Comparison of ENCODE assay signal across 23 cellular contexts in the genomic region with DNA sequence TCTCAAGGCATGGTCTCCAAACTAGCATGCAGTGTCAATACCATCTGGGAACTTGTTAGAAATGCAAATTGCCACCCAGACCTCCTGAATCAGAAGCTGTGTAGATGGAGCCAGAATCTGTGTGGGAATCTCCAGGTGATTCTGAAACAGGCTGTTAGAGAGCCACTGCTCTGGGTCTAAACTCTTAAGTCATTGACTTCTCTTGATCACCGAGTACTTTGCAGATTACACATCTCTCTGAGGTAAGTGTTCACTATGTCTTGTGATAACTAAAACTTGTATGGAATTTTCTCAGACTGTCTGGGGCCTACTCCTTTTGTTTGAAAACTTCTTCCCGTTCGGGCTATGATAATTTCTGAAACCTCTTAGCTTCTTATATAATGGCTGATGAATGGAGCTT.
DNase-seq lines count a peak whose midpoint lies in the region; ATAC-seq, FAIRE-seq and TF ChIP-seq lines count a peak whose summit lies in the region.
"Had no signal": no experiment of that assay in that cellular context is flagged by ENCODE, and none has a peak within 500 bp of the region (broad histone marks: within the 10 kb centered on the region; RNA-seq: fewer than 3 reads in every experiment).

No MANE protein-coding gene starts in this region.

- H3K79me2 ChIP-seq in Karpas-422 (ENCODE audit: low read length): no peaks in the 10 kb centered on the region
- no peaks in the 10 kb centered on the region for H3K79me2 ChIP-seq in astrocyte (ENCODE audit: insufficient read depth, low read length)

- no peak overlapping the region for H3K9ac ChIP-seq in Karpas-422 (ENCODE audit: low read length)
- no peak overlapping the region for H3K9ac ChIP-seq in astrocyte (ENCODE audit: low read length)
- H3K9ac ChIP-seq: BLaER1 had no signal

- DNase-seq in Karpas-422: no peak
- DNase-seq in astrocyte (ENCODE audit: low read depth): no peak
- DNase-seq in amniotic stem cell (lab: John Stamatoyannopoulos, UW): no peak
- no peak for DNase-seq in head of caudate nucleus
- DNase-seq: 8988T; ACHN; BE2C; C1 segment of cervical spinal cord; Caco-2; Calu3; CD4-positive, alpha-beta T cell; CD8-positive, alpha-beta T cell; DMS79 treated with DMSO at 0.1 percent for 48 hours; GF-D8 had no signal

- peaks cover 4% of the 10 kb centered on the region for H3K9me3 Mint-ChIP-seq in astrocyte (ENCODE audit: unreplicated experiment)

- H3K4me1 ChIP-seq in Karpas-422 (ENCODE audit: low read length) (peaks cover 77% of the 10 kb centered on the region), astrocyte (ENCODE audit: insufficient read depth, low read length) (no peaks in the 10 kb centered on the region)
- H3K4me1 ChIP-seq: BE2C, Caco-2 had no signal

- H3K27me3 ChIP-seq in Karpas-422 (ENCODE audit: low read length): no peaks in the 10 kb centered on the region
- H3K27me3 ChIP-seq in astrocyte (ENCODE audit: insufficient read depth, low read length): no peaks in the 10 kb centered on the region
- H3K27me3 ChIP-seq: BE2C, BLaER1 had no signal

- peak overlapping the region; percentile 2 for H3K4me2 ChIP-seq in Karpas-422 (ENCODE audit: low read depth, low read length, poor library complexity, severe bottlenecking)
- no peak overlapping the region for H3K4me2 ChIP-seq in astrocyte (ENCODE audit: low read length)
- H3K4me2 ChIP-seq: BLaER1 had no signal

- no peak overlapping the region for H3K4me3 Mint-ChIP-seq in astrocyte (ENCODE audit: unreplicated experiment)
- H3K4me3 Mint-ChIP-seq: CD14-positive monocyte; CD4-positive, alpha-beta T cell; CD8-positive, alpha-beta T cell had no signal

- H3K9me3 ChIP-seq in Karpas-422 (ENCODE audit: low read length) (no peaks in the 10 kb centered on the region), astrocyte (ENCODE audit: insufficient read depth, low read depth, low read length) (no peaks in the 10 kb centered on the region)
- H3K9me3 ChIP-seq: BE2C, BLaER1, Caco-2 had no signal

- H3K36me3 ChIP-seq in Karpas-422 (ENCODE audit: insufficient read depth, low read length) (peaks cover 3% of the 10 kb centered on the region; the same call in 1 of the 2 replicates), astrocyte (ENCODE audit: insufficient read depth, low read length) (no peaks in the 10 kb centered on the region)
- H3K36me3 ChIP-seq: BE2C, BLaER1 had no signal

- H3K27me3 Mint-ChIP-seq in astrocyte (ENCODE audit: low read depth, unreplicated experiment): no peaks in the 10 kb centered on the region
- H3K27me3 Mint-ChIP-seq: CD4-positive, alpha-beta T cell had no signal

- no peaks in the 10 kb centered on the region for H3K9me2 ChIP-seq in Karpas-422 (replicated peaks; ENCODE audit: insufficient read depth, low read length)

- H3K4me1 Mint-ChIP-seq in astrocyte (ENCODE audit: low read depth, unreplicated experiment): no peaks in the 10 kb centered on the region

- H3K27ac ChIP-seq in Karpas-422 (ENCODE audit: low read length): peak overlapping the region; percentile 77; the same call in 1 of the 2 replicates
- H3K27ac ChIP-seq in astrocyte (ENCODE audit: low read depth, low read length): no peak overlapping the region
- H3K27ac ChIP-seq: BLaER1 had no signal

- H3K4me3 ChIP-seq in Karpas-422 (ENCODE audit: low read length) (no peak overlapping the region), astrocyte (ENCODE audit: insufficient read depth, low read depth, low read length) (no peak overlapping the region)
- H3K4me3 ChIP-seq: BLaER1, GM12878 had no signal

- H2AFZ ChIP-seq in Karpas-422 (ENCODE audit: low read length): no peak overlapping the region
- H2AFZ ChIP-seq in astrocyte (ENCODE audit: low read depth, low read length): no peak overlapping the region

- H3K36me3 Mint-ChIP-seq in astrocyte (ENCODE audit: low read depth, unreplicated experiment): no peaks in the 10 kb centered on the region
- H3K36me3 Mint-ChIP-seq: CD14-positive monocyte; CD8-positive, alpha-beta T cell had no signal

- ATAC-seq in HG02840 (IDR thresholded peaks at IDR 0.05; ENCODE audit: low FRiP score, unreplicated experiment): no peak
- ATAC-seq: CD8-positive, alpha-beta T cell; GM12878 had no signal

- peak overlapping the region; percentile 4 for H3K27ac Mint-ChIP-seq in astrocyte (ENCODE audit: unreplicated experiment)
- H3K27ac Mint-ChIP-seq: CD14-positive monocyte; CD4-positive, alpha-beta T cell; CD8-positive, alpha-beta T cell had no signal

- FAIRE-seq in astrocyte (lab: Jason Lieb, UNC): no peak
- FAIRE-seq: A204.1, D721Med, G401.6, GM12878, GM12892, GM18507 had no signal

- intact Hi-C loops in head of caudate nucleus (cut with DNase I): no loop called here

- no peak for TF ChIP-seq CTCF in astrocyte (IDR thresholded peaks at IDR 0.05; ENCODE audit: insufficient read depth, low read depth, low read length)

- no peaks in the 10 kb centered on the region for H4K20me1 ChIP-seq in Karpas-422 (ENCODE audit: insufficient read depth, low read depth, low read length)
- no peaks in the 10 kb centered on the region for H4K20me1 ChIP-seq in astrocyte (ENCODE audit: insufficient read depth, low read length)
- H4K20me1 ChIP-seq: BLaER1 had no signal
